Comparison of ENCODE assay signal across 8 cellular contexts in the genomic region with DNA sequence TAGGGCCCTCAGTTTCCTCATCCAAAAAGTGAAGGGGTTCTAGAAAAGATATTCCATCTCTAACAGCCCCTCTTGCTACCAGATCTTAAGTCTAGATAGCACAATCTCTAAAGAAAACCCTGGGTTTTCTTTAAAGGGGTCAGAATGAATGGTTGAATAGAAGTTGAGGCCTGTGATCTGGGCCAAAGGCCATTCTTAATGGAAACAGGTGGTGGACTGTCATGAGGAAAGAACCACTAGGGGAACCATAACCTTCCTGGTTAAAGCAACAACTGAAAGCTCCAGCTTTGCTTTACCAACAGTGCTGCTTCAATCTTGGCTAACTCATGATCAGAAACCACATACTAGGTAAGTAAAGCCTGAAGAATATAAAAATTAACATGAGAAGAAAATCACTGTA. TPM values are rescaled to one million over a fixed set of nuclear protein-coding genes. Genes with fewer than 3 reads are reported as not detected.
DNase-seq lines count a peak whose midpoint lies in the region; ATAC-seq and TF ChIP-seq lines count a peak whose summit lies in the region.

No MANE protein-coding gene starts in this region.

- H3K23ac ChIP-seq in neuronal stem cell (ENCODE audit: low read depth, low read length, poor library complexity) = no peak overlapping the region

- CTCF ChIA-PET in A673 (lab: Charles Lee) = interaction anchor here (0.7 kb wide), 1 partner anchor 138 kb away, joined by 6 read pairs; no protein-coding TSS in a partner anchor

- H3K27ac ChIP-seq in A673 (ENCODE audit: low read depth, low read length, poor library complexity, severe bottlenecking) (peak overlapping the region; percentile 91), neuronal stem cell (replicated peaks; ENCODE audit: low read length) (no peak overlapping the region)

- H3K9ac ChIP-seq in neuronal stem cell (ENCODE audit: low read depth, low read length, poor library complexity) = no peak overlapping the region

- H3K9me3 ChIP-seq in A673 (ENCODE audit: low read depth, low read length, poor library complexity, severe bottlenecking) (no peaks in the 10 kb centered on the region), neuronal stem cell (replicated peaks in 1 of 2; ENCODE audit: control insufficient read depth in 2 of 2, insufficient read depth in 1 of 2, low read depth in 1 of 2, low read length in 2 of 2) (no peaks in the 10 kb centered on the region)

- H3K4ac ChIP-seq in neuronal stem cell (ENCODE audit: low read length) = no peak overlapping the region

- H3K4me3 Mint-ChIP-seq in endothelial cell (ENCODE audit: unreplicated experiment) (peak overlapping the region; percentile 100), progenitor cell of endocrine pancreas (ENCODE audit: low read depth) (peak overlapping the region; percentile 97)

- H4K8ac ChIP-seq in neuronal stem cell (ENCODE audit: low read depth, low read length) = no peak overlapping the region

- intact Hi-C loops in A673 (cut with micrococcal nuclease; ENCODE audit: unreplicated experiment) = loop anchor here (1.0 kb wide), 1 partner anchor 34 kb away; no protein-coding TSS in a partner anchor

- H2AK5ac ChIP-seq in neuronal stem cell (ENCODE audit: low read depth, low read length) = no peak overlapping the region

- H3K27me3 Mint-ChIP-seq in endothelial cell (ENCODE audit: unreplicated experiment) (peaks cover 8% of the 10 kb centered on the region), progenitor cell of endocrine pancreas (no peaks in the 10 kb centered on the region)

- H3K4me1 Mint-ChIP-seq in endothelial cell (ENCODE audit: unreplicated experiment) = peaks cover 24% of the 10 kb centered on the region
- peaks cover 19% of the 10 kb centered on the region for H3K4me1 Mint-ChIP-seq in progenitor cell of endocrine pancreas (ENCODE audit: low read depth)

- H3K4me1 ChIP-seq in A673 (ENCODE audit: insufficient read depth, low read length, poor library complexity, severe bottlenecking) (peaks cover 24% of the 10 kb centered on the region), neuronal stem cell (ENCODE audit: control insufficient read depth in 2 of 2, insufficient read depth in 1 of 2, low read depth in 1 of 2, low read length in 2 of 2) (peaks cover 4 to 14% of the 10 kb centered on the region in 2 donors)

- H2BK120ac ChIP-seq in neuronal stem cell (ENCODE audit: low read depth, low read length) = no peak overlapping the region

- no peak overlapping the region for H3K18ac ChIP-seq in neuronal stem cell (ENCODE audit: low read length)

- no peak overlapping the region for H3K14ac ChIP-seq in neuronal stem cell (ENCODE audit: low read length)

- BruUV-seq in A673 (replicated peaks; lab: Mats Ljungman, UMichigan) = no TSS peak

- H2BK15ac ChIP-seq in neuronal stem cell (ENCODE audit: low read length) = no peak overlapping the region

- no peak overlapping the region for H4K91ac ChIP-seq in neuronal stem cell (ENCODE audit: low read depth, low read length, poor library complexity)

- H3K4me3 ChIP-seq in A673 (ENCODE audit: low read depth, low read length, poor library complexity, severe bottlenecking) (peak overlapping the region; percentile 63), neuronal stem cell (ENCODE audit: low read length in 2 of 2) (peak overlapping the region in 1 of 2 donors; percentile 98)

- peaks cover 8% of the 10 kb centered on the region for H3K79me1 ChIP-seq in neuronal stem cell (ENCODE audit: low read depth, low read length)

- no peaks in the 10 kb centered on the region for H3K27me3 ChIP-seq in A673 (replicated peaks; ENCODE audit: insufficient read depth, low read depth, low read length, poor library complexity)
- no peaks in the 10 kb centered on the region for H3K27me3 ChIP-seq in neuronal stem cell (ENCODE audit: control insufficient read depth in 3 of 3, insufficient read depth in 3 of 3, low read depth in 1 of 3, low read length in 3 of 3)

- ATAC-seq in GM19452 (IDR thresholded peaks at IDR 0.05; ENCODE audit: unreplicated experiment) = no peak

- peaks cover 13% of the 10 kb centered on the region for H3K36me3 Mint-ChIP-seq in endothelial cell (ENCODE audit: low read depth, unreplicated experiment)
- H3K36me3 Mint-ChIP-seq in progenitor cell of endocrine pancreas (ENCODE audit: insufficient read depth) = peaks cover 3% of the 10 kb centered on the region

- H2AFZ ChIP-seq in neuronal stem cell (ENCODE audit: low read length) = no peak overlapping the region

- H2BK12ac ChIP-seq in neuronal stem cell (ENCODE audit: low read length) = no peak overlapping the region

- POLR2A ChIA-PET in A673 (lab: Charles Lee; ENCODE audit: low non-redundant PET) = no interaction called here

- H2BK5ac ChIP-seq in neuronal stem cell (ENCODE audit: low read length) = no peak overlapping the region

- H3K36me3 ChIP-seq in A673 (ENCODE audit: insufficient read depth, low read length, poor library complexity, severe bottlenecking) (peaks cover 23% of the 10 kb centered on the region), neuronal stem cell (replicated peaks in 1 of 2; ENCODE audit: control insufficient read depth in 2 of 2, insufficient read depth in 2 of 2, low read length in 2 of 2) (peaks cover 0 to 50% of the 10 kb centered on the region in 2 donors)

- DNase-seq in A673 (ENCODE audit: low spot score) = peak; percentile 61
- DNase-seq in RPMI7951 (ENCODE audit: low read depth) = peak; percentile 49
- no peak for DNase-seq in endothelial cell (ENCODE audit: low spot score)
- no peak for DNase-seq in progenitor cell of endocrine pancreas (ENCODE audit: low spot score, unreplicated experiment)
- DNase-seq in neuronal stem cell (ENCODE audit: low spot score) = no peak
- DNase-seq in stimulated activated CD4-positive, alpha-beta T cell treated with anti-CD3 and anti-CD28 coated beads, Interleukin-15, amount 100 ng/mL, for 24 hours = no peak

- H3K27ac Mint-ChIP-seq in endothelial cell (ENCODE audit: unreplicated experiment) (peak overlapping the region; percentile 83), progenitor cell of endocrine pancreas (peak overlapping the region; percentile 96)

- no peak overlapping the region for H3K4me2 ChIP-seq in neuronal stem cell (ENCODE audit: insufficient read depth, low read length, poor library complexity, severe bottlenecking)

- no peaks in the 10 kb centered on the region for H3K9me3 Mint-ChIP-seq in endothelial cell (ENCODE audit: unreplicated experiment)
- H3K9me3 Mint-ChIP-seq in progenitor cell of endocrine pancreas (ENCODE audit: low read depth) = no peaks in the 10 kb centered on the region

- peak; percentile 57 for TF ChIP-seq CTCF in A673 (conservative IDR thresholded peaks at IDR 0.05; ENCODE audit: low read depth, low read length)
- peak; percentile 76 for TF ChIP-seq CTCF in GM12873 (IDR thresholded peaks at IDR 0.05; ENCODE audit: insufficient read depth, low read depth, low read length, missing control alignments)
- no peak for TF ChIP-seq CTCF in endothelial cell (IDR thresholded peaks at IDR 0.05; ENCODE audit: unreplicated experiment)
- TF ChIP-seq CTCF in progenitor cell of endocrine pancreas (IDR thresholded peaks at IDR 0.05; ENCODE audit: unreplicated experiment) = peak; percentile 40

RNA-seq across cellular contexts. Expression of gene CELF1, which starts 1.8 kb away (rescaled TPM):
- total RNA-seq in A673 (2021) = 246 and 257 TPM in 2 replicates
- 45.6 and 52.5 TPM in 2 replicates for total RNA-seq in RPMI7951 (2014; rRNA removed; shearing (Covaris generic))
- total RNA-seq in endothelial cell (ENCODE audit: unreplicated experiment) = 162 TPM
- total RNA-seq in progenitor cell of endocrine pancreas = 161 and 163 TPM in 2 replicates
- 111 TPM for polyA plus RNA-seq in neuronal stem cell (2013, experiment 1 of 2)
- polyA plus RNA-seq in neuronal stem cell (2013, experiment 2 of 2) = 123 TPM

RNA-seq across cellular contexts. Expression of gene PTPMT1, which starts 14.3 kb away (rescaled TPM):
- total RNA-seq in A673 (2021) (68.1 and 74.3 TPM in 2 replicates), endothelial cell (ENCODE audit: unreplicated experiment) (34.9 TPM), progenitor cell of endocrine pancreas (45.6 and 47.6 TPM in 2 replicates)
- total RNA-seq in RPMI7951 (2014; rRNA removed; shearing (Covaris generic)) = 86.9 and 103 TPM in 2 replicates
- polyA plus RNA-seq in neuronal stem cell (2013, experiment 1 of 2) = 58.3 TPM
- polyA plus RNA-seq in neuronal stem cell (2013, experiment 2 of 2) = 60.4 TPM

RNA-seq across cellular contexts. Expression of gene KBTBD4, which starts 27.7 kb away (rescaled TPM):
- 42.8 and 44.0 TPM in 2 replicates for total RNA-seq in A673 (2021)
- total RNA-seq in RPMI7951 (2014; rRNA removed; shearing (Covaris generic)) = 19.9 and 20.3 TPM in 2 replicates
- total RNA-seq in endothelial cell (ENCODE audit: unreplicated experiment) = 12.1 TPM
- total RNA-seq in progenitor cell of endocrine pancreas = 16.6 and 18.1 TPM in 2 replicates
- 7.3 TPM for polyA plus RNA-seq in neuronal stem cell (2013, experiment 1 of 2)
- 6.9 TPM for polyA plus RNA-seq in neuronal stem cell (2013, experiment 2 of 2)

RNA-seq across cellular contexts. Expression of gene NDUFS3, which starts 27.8 kb away (rescaled TPM):
- 412 and 444 TPM in 2 replicates for total RNA-seq in A673 (2021)
- total RNA-seq in RPMI7951 (2014; rRNA removed; shearing (Covaris generic)) = 78.8 and 95.5 TPM in 2 replicates
- 199 TPM for total RNA-seq in endothelial cell (ENCODE audit: unreplicated experiment)
- total RNA-seq in progenitor cell of endocrine pancreas = 102 and 109 TPM in 2 replicates
- polyA plus RNA-seq in neuronal stem cell (2013, experiment 1 of 2) = 103 TPM
- polyA plus RNA-seq in neuronal stem cell (2013, experiment 2 of 2) = 96.2 TPM

RNA-seq across cellular contexts. Expression of gene FAM180B, which starts 35.4 kb away (rescaled TPM):
- 0.28 and 0.62 TPM in 2 replicates for total RNA-seq in A673 (2021)
- not detected in 2 replicates for total RNA-seq in RPMI7951 (2014; rRNA removed; shearing (Covaris generic))
- 0.31 TPM for total RNA-seq in endothelial cell (ENCODE audit: unreplicated experiment)
- 0.26 and 0.29 TPM in 2 replicates for total RNA-seq in progenitor cell of endocrine pancreas
- polyA plus RNA-seq in neuronal stem cell (2013, experiment 1 of 2) = not detected
- not detected for polyA plus RNA-seq in neuronal stem cell (2013, experiment 2 of 2)

Comparison
In these comparisons a context has a peak if more than half of its experiments do, and no peak if none do; other contexts are left out.
1. DNase-seq: peak in A673 (single experiment) and RPMI7951 (single experiment); none in endothelial cell (single experiment), progenitor cell of endocrine pancreas (single experiment), neuronal stem cell (single experiment) and stimulated activated CD4-positive, alpha-beta T cell treated with anti-CD3 and anti-CD28 coated beads, Interleukin-15, amount 100 ng/mL, for 24 hours (single experiment).